Comparison of ENCODE assay signal across 1 cellular context in genomic region chr1:67683736-67684525, GRCh38.
TF ChIP-seq lines count a peak whose summit lies in the region.

No MANE protein-coding gene starts in this region.

TF ChIP-seq in K562, 482 proteins besides CTCF, POLR2A, EP300 and RAD21 (continued from another document):
- TF ChIP-seq AFF4 (CRISPR knock-in tag; IDR thresholded peaks at IDR 0.05): 0 out of 2 replicates have a peak, but pooled peaks have one; percentile 28
- TF ChIP-seq ZNF24 (IDR thresholded peaks at IDR 0.05): 0 out of 2 replicates have a peak, but pooled peaks have one; percentile 30
- no peak for TF ChIP-seq PBX2 (CRISPR knock-in tag; IDR thresholded peaks at IDR 0.05; ENCODE audit: low read depth)
- TF ChIP-seq PBX2 (tag; conservative IDR thresholded peaks at IDR 0.05; ENCODE audit: low read depth): no peak
- peak; percentile 14; the same call in 1 of the 2 replicates for TF ChIP-seq SMARCE1 (IDR thresholded peaks at IDR 0.05)
- peak; percentile 44 for TF ChIP-seq MAFG (tag; conservative IDR thresholded peaks at IDR 0.05)
- peak in 1 of 2 experiments; percentile 48; a peak in 1 of 4 replicates for TF ChIP-seq ZNF318 (IDR thresholded peaks at IDR 0.05; ENCODE audit: borderline replicate concordance in 1 of 2, low read depth in 1 of 2)
- TF ChIP-seq NFATC3 (IDR thresholded peaks at IDR 0.05): peak; percentile 73; the same call in 1 of the 2 replicates
- TF ChIP-seq CEBPB (tag; IDR thresholded peaks at IDR 0.05): peak; percentile 61; the same call in 1 of the 2 replicates
- TF ChIP-seq MAFK (IDR thresholded peaks at IDR 0.05; ENCODE audit: low read length): peak; percentile 63
- TF ChIP-seq PHTF2 (CRISPR knock-in tag; IDR thresholded peaks at IDR 0.05): no peak
- 0 out of 2 replicates have a peak, but pooled peaks have one; percentile 27 for TF ChIP-seq MYBL2 (IDR thresholded peaks at IDR 0.05; ENCODE audit: low read depth)
- no peak for TF ChIP-seq MYBL2 (CRISPR knock-in tag; IDR thresholded peaks at IDR 0.05; ENCODE audit: borderline replicate concordance)
- no peak for TF ChIP-seq TSC22D4 (tag; IDR thresholded peaks at IDR 0.05)
- TF ChIP-seq GTF3C2 (IDR thresholded peaks at IDR 0.05; ENCODE audit: borderline replicate concordance, extremely low read depth, insufficient read length): no peak
- no peak for TF ChIP-seq ZNF3 (CRISPR knock-in tag; IDR thresholded peaks at IDR 0.05)
- TF ChIP-seq ATF7 (IDR thresholded peaks at IDR 0.05): peak; percentile 55; the same call in 1 of the 2 replicates
- 0 out of 2 replicates have a peak, but pooled peaks have one; percentile 10 for TF ChIP-seq PKNOX1 (IDR thresholded peaks at IDR 0.05)
- TF ChIP-seq YY1 (IDR thresholded peaks at IDR 0.05; ENCODE audit: borderline replicate concordance in 1 of 3, control insufficient read depth in 1 of 3, extremely low read depth in 1 of 3, insufficient read depth in 3 of 3, insufficient read length in 1 of 3, insufficient replicate concordance in 2 of 3, low read depth in 1 of 3, low read length in 2 of 3): peak in 1 of 3 experiments; percentile 35
- no peak for TF ChIP-seq NFE2L1 (tag; IDR thresholded peaks at IDR 0.05; ENCODE audit: borderline replicate concordance, low read depth)
- no peak for TF ChIP-seq ZNF184 (CRISPR knock-in tag; IDR thresholded peaks at IDR 0.05)
- TF ChIP-seq ETV1 (tag; conservative IDR thresholded peaks at IDR 0.05; ENCODE audit: low read depth): 0 out of 2 replicates have a peak, but pooled peaks have one; percentile 15
- TF ChIP-seq TRIM24 (IDR thresholded peaks at IDR 0.05): peak in 1 of 2 experiments; percentile 19; a peak in 1 of 4 replicates
- TF ChIP-seq KLF6 (CRISPR knock-in tag; IDR thresholded peaks at IDR 0.05; ENCODE audit: borderline replicate concordance): no peak
- TF ChIP-seq SETDB1 (IDR thresholded peaks at IDR 0.05; ENCODE audit: low read length): no peak
- TF ChIP-seq MLX (CRISPR knock-in tag; conservative IDR thresholded peaks at IDR 0.05): 0 out of 4 replicates have a peak, but pooled peaks of 1 of the 2 experiments have one; percentile 43
- TF ChIP-seq EGR1 (conservative IDR thresholded peaks at IDR 0.05): peak; percentile 95
- 0 out of 4 replicates have a peak, but pooled peaks of 1 of the 2 experiments have one; percentile 21 for TF ChIP-seq ARNT (IDR thresholded peaks at IDR 0.05)
- peak; percentile 77 for TF ChIP-seq C11orf30 (IDR thresholded peaks at IDR 0.05; ENCODE audit: low read depth)
- no peak for TF ChIP-seq SIRT6 (IDR thresholded peaks at IDR 0.05; ENCODE audit: low read depth, low read length)
- TF ChIP-seq CREB1 (IDR thresholded peaks at IDR 0.05): no peak; the same call in 1 of the 2 replicates
- TF ChIP-seq CREB1 (CRISPR knock-in tag; IDR thresholded peaks at IDR 0.05): peak; percentile 63; the same call in 1 of the 2 replicates
- peak; percentile 33; the same call in 1 of the 2 replicates for TF ChIP-seq SUPT5H (IDR thresholded peaks at IDR 0.05)
- no peak for TF ChIP-seq TOE1 (IDR thresholded peaks at IDR 0.05; ENCODE audit: borderline replicate concordance)
- no peak for TF ChIP-seq TOE1 (CRISPR knock-in tag; IDR thresholded peaks at IDR 0.05; ENCODE audit: borderline replicate concordance, low read depth)
- TF ChIP-seq GABPB1 (CRISPR knock-in tag; IDR thresholded peaks at IDR 0.05): peak; percentile 41; the same call in 1 of the 2 replicates
- TF ChIP-seq MCM7 (IDR thresholded peaks at IDR 0.05): no peak
- TF ChIP-seq ZNF316 (IDR thresholded peaks at IDR 0.05): peak; percentile 81
- peak; percentile 11; the same call in 1 of the 2 replicates for TF ChIP-seq MAFF (IDR thresholded peaks at IDR 0.05; ENCODE audit: low read length)
- no peak for TF ChIP-seq ZNF133 (CRISPR knock-in tag; IDR thresholded peaks at IDR 0.05)
- TF ChIP-seq JUND (IDR thresholded peaks at IDR 0.05; ENCODE audit: borderline replicate concordance, low read depth, low read length): peak; percentile 67; the same call in 1 of the 2 replicates
- TF ChIP-seq JUND (tag; IDR thresholded peaks at IDR 0.05; ENCODE audit: borderline replicate concordance, low read depth, low read length): no peak; the same call in 2 of the 3 replicates
